27 cellular contexts compared by ENCODE assay signal in genomic region chr6:148494226-148494625, GRCh38.
A peak's percentile ranks its signal among the peaks of the same experiment; 100 is the strongest.
DNase-seq lines count a peak whose midpoint lies in the region; ATAC-seq and TF ChIP-seq lines count a peak whose summit lies in the region.
"Had no signal": no experiment of that assay in that cellular context is flagged by ENCODE, and none has a peak within 500 bp of the region (broad histone marks: within the 10 kb centered on the region; RNA-seq: fewer than 3 reads in every experiment).

No MANE protein-coding gene starts in this region.

- peaks cover 5% of the 10 kb centered on the region for H3K27me3 Mint-ChIP-seq in activated CD4-positive, alpha-beta T cell treated with anti-CD3 and anti-CD28 coated beads, Interleukin-2, amount 10 ng/mL, durations not matched to agents 7 days and 5 days

- ATAC-seq in left ventricle myocardium superior: peak; percentile 70
- ATAC-seq: esophagus mucosa, HCT116, WTC11 had no signal

- no peak overlapping the region for H3K4me2 ChIP-seq in smooth muscle cell
- H3K4me2 ChIP-seq: KMS-11 had no signal

- H3K79me2 ChIP-seq in ACC112 (ENCODE audit: control insufficient read depth, insufficient read depth, low read length, unreplicated experiment): peaks cover 3% of the 10 kb centered on the region
- H3K79me2 ChIP-seq in smooth muscle cell (ENCODE audit: low read depth): no peaks in the 10 kb centered on the region
- H3K79me2 ChIP-seq: parathyroid adenoma had no signal

- no peak for DNase-seq in dorsolateral prefrontal cortex
- DNase-seq in left ventricle myocardium superior: no peak
- DNase-seq in smooth muscle cell (lab: John Stamatoyannopoulos, UW; ENCODE audit: unreplicated experiment): no peak
- DNase-seq in activated CD4-positive, alpha-beta T cell treated with anti-CD3 and anti-CD28 coated beads, Interleukin-2, amount 10 ng/mL, durations not matched to agents 7 days and 5 days: no peak
- DNase-seq in mucosa of gallbladder (ENCODE audit: low spot score): no peak
- DNase-seq in middle frontal gyrus (ENCODE audit: extremely low spot score, low spot score): no peak
- DNase-seq in NCI-H510A (lab: John Stamatoyannopoulos, UW): no peak
- DNase-seq: activated CD4-positive, alpha-beta memory T cell treated with anti-CD3 and anti-CD28 coated beads for 36 hours; amygdala; Calu3; cerebellar nuclear complex; effector CD8-positive, alpha-beta T cell; hypothalamus; naive B cell; NCI-H187 treated with DMSO at 0.1 percent for 48 hours; NCI-H446 treated with DMSO at 0.1 percent for 48 hours; Peyer's patch; stimulated activated CD4-positive, alpha-beta T cell treated with anti-CD3 and anti-CD28 coated beads, Interleukin-2, amount 100 ng/mL, for 48 hours; stimulated activated naive CD4-positive, alpha-beta T cell treated with Interleukin-2 at 50 U/mL for 16 hours had no signal

- no peaks in the 10 kb centered on the region for H3K4me1 Mint-ChIP-seq in activated CD4-positive, alpha-beta T cell treated with anti-CD3 and anti-CD28 coated beads, Interleukin-2, amount 10 ng/mL, durations not matched to agents 7 days and 5 days
- H3K4me1 Mint-ChIP-seq: naive B cell, WTC11 had no signal

- intact Hi-C loops in dorsolateral prefrontal cortex (cut with DNase I): no loop called here
- intact Hi-C loops in left ventricle myocardium superior (cut with micrococcal nuclease): no loop called here

- no peak overlapping the region for H3K9ac ChIP-seq in smooth muscle cell (ENCODE audit: low read depth)
- H3K9ac ChIP-seq: BLaER1, KMS-11, parathyroid adenoma had no signal

- H3K9me3 ChIP-seq in smooth muscle cell (replicated peaks; ENCODE audit: low read depth): no peaks in the 10 kb centered on the region
- H3K9me3 ChIP-seq: BLaER1, Peyer's patch had no signal

- H3K9me3 Mint-ChIP-seq in activated CD4-positive, alpha-beta T cell treated with anti-CD3 and anti-CD28 coated beads, Interleukin-2, amount 10 ng/mL, durations not matched to agents 7 days and 5 days: no peaks in the 10 kb centered on the region
- H3K9me3 Mint-ChIP-seq: activated CD4-positive, alpha-beta memory T cell treated with anti-CD3 and anti-CD28 coated beads for 36 hours; naive B cell; WTC11 had no signal

- H3K4me3 Mint-ChIP-seq in activated CD4-positive, alpha-beta T cell treated with anti-CD3 and anti-CD28 coated beads, Interleukin-2, amount 10 ng/mL, durations not matched to agents 7 days and 5 days: no peak overlapping the region
- H3K4me3 Mint-ChIP-seq: activated CD4-positive, alpha-beta memory T cell treated with anti-CD3 and anti-CD28 coated beads for 36 hours; naive B cell; WTC11 had no signal

- POLR2A ChIA-PET in activated CD4-positive, alpha-beta T cell treated with anti-CD3 and anti-CD28 coated beads, Interleukin-2, amount 10 ng/mL, durations not matched to agents 7 days and 5 days (lab: Charles Lee): no interaction called here

- H3K36me3 ChIP-seq in ACC112 (ENCODE audit: insufficient read depth, low read length) (0 out of 2 replicates have a peak, but pooled peaks cover 3% of the 10 kb centered on the region), smooth muscle cell (ENCODE audit: low read depth) (no peaks in the 10 kb centered on the region)
- H3K36me3 ChIP-seq: BLaER1, Peyer's patch had no signal

- CTCF ChIA-PET in activated CD4-positive, alpha-beta T cell treated with anti-CD3 and anti-CD28 coated beads, Interleukin-2, amount 10 ng/mL, durations not matched to agents 7 days and 5 days (lab: Charles Lee): no interaction called here

- H3K4me3 ChIP-seq in ACC112 (ENCODE audit: low read depth, low read length) (peak overlapping the region; percentile 35), dorsolateral prefrontal cortex (peak overlapping the region in 7 of 59 donors; percentile 5 to 35 (median 18)), smooth muscle cell (no peak overlapping the region)
- H3K4me3 ChIP-seq: BLaER1, Peyer's patch, SK-N-MC had no signal

- peak overlapping the region; percentile 76 for H3K27ac ChIP-seq in ACC112 (ENCODE audit: low read depth, low read length)
- H3K27ac ChIP-seq in dorsolateral prefrontal cortex: peak overlapping the region in 57 of 59 donors; percentile 55 to 93 (median 82)
- H3K27ac ChIP-seq in smooth muscle cell (ENCODE audit: low read depth): peak overlapping the region; percentile 62
- H3K27ac ChIP-seq: BLaER1, KMS-11, Peyer's patch had no signal

- no peaks in the 10 kb centered on the region for H3F3A ChIP-seq in smooth muscle cell (ENCODE audit: low read depth)

- H3K4me1 ChIP-seq in ACC112 (ENCODE audit: control insufficient read depth, insufficient read depth, low read length, unreplicated experiment) (peaks cover 46% of the 10 kb centered on the region), smooth muscle cell (ENCODE audit: low read depth) (no peaks in the 10 kb centered on the region)
- H3K4me1 ChIP-seq: parathyroid adenoma, Peyer's patch had no signal

- TF ChIP-seq CTCF in dorsolateral prefrontal cortex (IDR thresholded peaks at IDR 0.05 in 54 of 56, conservative IDR thresholded peaks at IDR 0.05 in 2 of 56; ENCODE audit: low read depth in 1 of 56, partially characterized antibody in 56 of 56) (no peak), smooth muscle cell (IDR thresholded peaks at IDR 0.05; ENCODE audit: borderline replicate concordance, insufficient read depth, poor library complexity, severe bottlenecking) (no peak)

- no peaks in the 10 kb centered on the region for H3K36me3 Mint-ChIP-seq in activated CD4-positive, alpha-beta T cell treated with anti-CD3 and anti-CD28 coated beads, Interleukin-2, amount 10 ng/mL, durations not matched to agents 7 days and 5 days (ENCODE audit: low read depth)
- H3K36me3 Mint-ChIP-seq: activated CD4-positive, alpha-beta memory T cell treated with anti-CD3 and anti-CD28 coated beads for 36 hours; naive B cell had no signal

- H2AFZ ChIP-seq in ACC112 (ENCODE audit: low read length, unreplicated experiment) (no peak overlapping the region), smooth muscle cell (ENCODE audit: low read depth) (no peak overlapping the region)
- H2AFZ ChIP-seq: parathyroid adenoma had no signal

- H3K27me3 ChIP-seq in ACC112 (ENCODE audit: insufficient read depth, low read length): no peaks in the 10 kb centered on the region
- H3K27me3 ChIP-seq in dorsolateral prefrontal cortex: no peaks in the 10 kb centered on the region
- H3K27me3 ChIP-seq in smooth muscle cell (ENCODE audit: low read depth): no peaks in the 10 kb centered on the region
- H3K27me3 ChIP-seq: BLaER1, Peyer's patch had no signal

- H3K27ac Mint-ChIP-seq in activated CD4-positive, alpha-beta T cell treated with anti-CD3 and anti-CD28 coated beads, Interleukin-2, amount 10 ng/mL, durations not matched to agents 7 days and 5 days: no peak overlapping the region
- H3K27ac Mint-ChIP-seq: activated CD4-positive, alpha-beta memory T cell treated with anti-CD3 and anti-CD28 coated beads for 36 hours; naive B cell had no signal

- no peaks in the 10 kb centered on the region for H4K20me1 ChIP-seq in smooth muscle cell (ENCODE audit: low read depth)
- H4K20me1 ChIP-seq: BLaER1 had no signal

- WGBS in smooth muscle cell (ENCODE audit: low lambda C conversion rate): 97% methylated on average over 8 of the region's 8 CpGs
